Comparison of ENCODE assay signal across 8 cellular contexts in the genomic region with DNA sequence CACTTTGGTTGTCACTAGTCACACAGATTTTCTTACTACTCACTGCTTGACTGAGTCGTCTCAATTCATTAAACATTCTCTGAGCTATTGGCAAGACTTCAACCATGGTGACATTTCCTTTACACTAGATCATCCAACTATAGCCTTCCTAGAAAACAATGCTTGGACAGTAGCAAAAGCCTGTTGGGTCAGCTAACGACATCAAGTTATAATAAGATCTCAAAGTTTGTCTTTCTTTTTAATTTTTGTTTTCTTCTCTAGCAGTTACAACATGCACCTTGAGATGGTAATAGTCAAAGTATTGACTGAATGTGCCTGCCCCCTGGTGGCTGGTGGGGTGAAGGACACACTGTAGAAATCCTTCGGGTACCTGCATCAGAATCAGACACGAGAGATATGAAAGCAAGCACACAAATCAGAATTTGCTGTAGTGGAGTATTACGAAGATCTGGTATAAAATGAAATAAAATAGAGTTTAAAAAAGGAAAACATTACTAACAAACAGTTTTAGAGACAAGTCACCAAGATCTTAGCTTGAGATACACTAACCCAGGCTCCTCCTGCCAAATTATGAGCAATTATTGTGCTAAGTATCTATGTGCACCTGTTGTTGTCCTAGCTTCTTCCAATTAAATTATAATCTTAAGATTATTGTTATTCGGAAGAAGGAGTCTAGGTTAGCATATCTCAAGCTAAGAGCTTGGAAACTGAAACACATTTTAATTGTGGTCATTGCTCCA.
DNase-seq lines count a peak whose midpoint lies in the region; ATAC-seq and TF ChIP-seq lines count a peak whose summit lies in the region.

No MANE protein-coding gene starts in this region.

- H2BK15ac ChIP-seq in neuronal stem cell (ENCODE audit: low read length), result no peak overlapping the region

- no peaks in the 10 kb centered on the region for H3K36me3 Mint-ChIP-seq in activated T-cell treated with anti-CD3 and anti-CD28 coated beads, Interleukin-2, amount 50 U/mL, for 24 hours (ENCODE audit: low read depth)

- H3K79me1 ChIP-seq in neuronal stem cell (ENCODE audit: low read depth, low read length), result no peaks in the 10 kb centered on the region

- H3K4me3 ChIP-seq in fibroblast of pulmonary artery (replicated peaks; ENCODE audit: low read depth, low read length) (no peak overlapping the region), neuronal stem cell (ENCODE audit: low read length in 2 of 2) (no peak overlapping the region)

- DNase-seq in COR-L47 (lab: John Stamatoyannopoulos, UW), result peak; percentile 46
- DNase-seq in OCI-M1 (lab: John Stamatoyannopoulos, UW), result peak; percentile 88
- DNase-seq in activated T-cell treated with anti-CD3 and anti-CD28 coated beads, Interleukin-2, amount 50 U/mL, for 24 hours, result peak; percentile 79
- DNase-seq in fibroblast of pulmonary artery (ENCODE audit: low read depth), result peak; percentile 71
- DNase-seq in neuronal stem cell (ENCODE audit: low spot score), result peak; percentile 56
- DNase-seq in superior temporal gyrus (ENCODE audit: extremely low spot score), result peak; percentile 86

- H3K27ac Mint-ChIP-seq in activated T-cell treated with anti-CD3 and anti-CD28 coated beads, Interleukin-2, amount 50 U/mL, for 24 hours, result no peak overlapping the region

- H3K4me2 ChIP-seq in neuronal stem cell (ENCODE audit: insufficient read depth, low read length, poor library complexity, severe bottlenecking), result no peak overlapping the region

- H4K8ac ChIP-seq in neuronal stem cell (ENCODE audit: low read depth, low read length), result no peak overlapping the region

- WGBS in neuronal stem cell (ENCODE audit: extremely low coverage in 2 of 2, insufficient read length in 2 of 2, insufficient replicate concordance in 1 of 2), 2 donors, result no CpG with 5 or more reads among the region's 6 CpGs

- H3K4me3 Mint-ChIP-seq in activated T-cell treated with anti-CD3 and anti-CD28 coated beads, Interleukin-2, amount 50 U/mL, for 24 hours, result no peak overlapping the region

- no peaks in the 10 kb centered on the region for H3K27me3 ChIP-seq in neuronal stem cell (ENCODE audit: control insufficient read depth in 3 of 3, insufficient read depth in 3 of 3, low read depth in 1 of 3, low read length in 3 of 3)

- no peak overlapping the region for H3K23ac ChIP-seq in neuronal stem cell (ENCODE audit: low read depth, low read length, poor library complexity)

- H2AK5ac ChIP-seq in neuronal stem cell (ENCODE audit: low read depth, low read length), result no peak overlapping the region

- ATAC-seq in GM19395 (IDR thresholded peaks at IDR 0.05; ENCODE audit: unreplicated experiment) (peak; percentile 91), HG03442 (IDR thresholded peaks at IDR 0.05; ENCODE audit: unreplicated experiment) (peak; percentile 94)

- no peaks in the 10 kb centered on the region for H3K36me3 ChIP-seq in neuronal stem cell (replicated peaks in 1 of 2; ENCODE audit: control insufficient read depth in 2 of 2, insufficient read depth in 2 of 2, low read length in 2 of 2)

- H3K9ac ChIP-seq in neuronal stem cell (ENCODE audit: low read depth, low read length, poor library complexity), result no peak overlapping the region

- H2BK5ac ChIP-seq in neuronal stem cell (ENCODE audit: low read length), result no peak overlapping the region

- no peak overlapping the region for H3K4ac ChIP-seq in neuronal stem cell (ENCODE audit: low read length)

- H3K9me3 ChIP-seq in neuronal stem cell (replicated peaks in 1 of 2; ENCODE audit: control insufficient read depth in 2 of 2, insufficient read depth in 1 of 2, low read depth in 1 of 2, low read length in 2 of 2), result peaks cover 0 to 3% of the 10 kb centered on the region in 2 donors

- H3K18ac ChIP-seq in neuronal stem cell (ENCODE audit: low read length), result no peak overlapping the region

- H2BK120ac ChIP-seq in neuronal stem cell (ENCODE audit: low read depth, low read length), result no peak overlapping the region

- no peak overlapping the region for H3K14ac ChIP-seq in neuronal stem cell (ENCODE audit: low read length)

- no peaks in the 10 kb centered on the region for H3K4me1 ChIP-seq in neuronal stem cell (ENCODE audit: control insufficient read depth in 2 of 2, insufficient read depth in 1 of 2, low read depth in 1 of 2, low read length in 2 of 2)

- no peak overlapping the region for H2AFZ ChIP-seq in neuronal stem cell (ENCODE audit: low read length)

- H2BK12ac ChIP-seq in neuronal stem cell (ENCODE audit: low read length), result no peak overlapping the region

- peak; percentile 97 for TF ChIP-seq CTCF in fibroblast of pulmonary artery (IDR thresholded peaks at IDR 0.05; ENCODE audit: low read length, missing control alignments)

- H3K27ac ChIP-seq in neuronal stem cell (replicated peaks; ENCODE audit: low read length), result no peak overlapping the region

- H3K4me1 Mint-ChIP-seq in activated T-cell treated with anti-CD3 and anti-CD28 coated beads, Interleukin-2, amount 50 U/mL, for 24 hours (ENCODE audit: low read depth), result peaks cover 5% of the 10 kb centered on the region

- H3K9me3 Mint-ChIP-seq in activated T-cell treated with anti-CD3 and anti-CD28 coated beads, Interleukin-2, amount 50 U/mL, for 24 hours, result no peaks in the 10 kb centered on the region

- H3K27me3 Mint-ChIP-seq in activated T-cell treated with anti-CD3 and anti-CD28 coated beads, Interleukin-2, amount 50 U/mL, for 24 hours, result no peaks in the 10 kb centered on the region

- no peak overlapping the region for H4K91ac ChIP-seq in neuronal stem cell (ENCODE audit: low read depth, low read length, poor library complexity)
